In genomic region chr2:23563673-23564617, GRCh38 we compare ENCODE assay signal across 9 cellular contexts.
A peak's percentile ranks its signal among the peaks of the same experiment; 100 is the strongest.
DNase-seq lines count a peak whose midpoint lies in the region; ATAC-seq and TF ChIP-seq lines count a peak whose summit lies in the region.
"Had no signal": no experiment of that assay in that cellular context is flagged by ENCODE, and none has a peak within 500 bp of the region (broad histone marks: within the 10 kb centered on the region; RNA-seq: fewer than 3 reads in every experiment).

No MANE protein-coding gene starts in this region.

- TF ChIP-seq POLR2A in stomach (IDR thresholded peaks at IDR 0.05), result no peak

- H3K9me3 ChIP-seq in stomach, result no peaks in the 10 kb centered on the region

- H3K27me3 ChIP-seq in layer of hippocampus (ENCODE audit: control insufficient read depth, insufficient read depth, low read length), result no peaks in the 10 kb centered on the region
- no peaks in the 10 kb centered on the region for H3K27me3 ChIP-seq in stomach

- peaks cover 2% of the 10 kb centered on the region for H3K36me3 Mint-ChIP-seq in chondrocyte (ENCODE audit: low read depth)

- H3K27me3 Mint-ChIP-seq in chondrocyte (ENCODE audit: low read depth), result peaks cover 6% of the 10 kb centered on the region

- no peaks in the 10 kb centered on the region for H3K9me3 Mint-ChIP-seq in chondrocyte (ENCODE audit: low read depth)

- H3K4me3 Mint-ChIP-seq in chondrocyte (ENCODE audit: unreplicated experiment), result no peak overlapping the region

- peak; percentile 67 for DNase-seq in HPDE6-E6E7 (ENCODE audit: extremely low spot score)
- no peak for DNase-seq in chondrocyte (ENCODE audit: low spot score)
- no peak for DNase-seq in stomach
- DNase-seq in NCI-H2196 treated with DMSO at 0.1 percent for 48 hours (lab: John Stamatoyannopoulos, UW; ENCODE audit: unreplicated experiment), result no peak
- DNase-seq in stimulated activated naive CD4-positive, alpha-beta T cell treated with Interleukin-2 at 50 U/mL for 16 hours (lab: John Stamatoyannopoulos, UW), result no peak

- peak overlapping the region; percentile 84 for H3K27ac Mint-ChIP-seq in chondrocyte (ENCODE audit: unreplicated experiment)

- no peaks in the 10 kb centered on the region for H3K36me3 ChIP-seq in stomach

- H3K4me1 ChIP-seq in stomach, result peaks cover 13 to 53% (median 32%) of the 10 kb centered on the region in 4 donors

- no peak for ATAC-seq in HG03460 (IDR thresholded peaks at IDR 0.05; ENCODE audit: unreplicated experiment)
- ATAC-seq in GM19397 (IDR thresholded peaks at IDR 0.05; ENCODE audit: unreplicated experiment), result no peak

- WGBS in stomach, 5 donors, result 54 to 70% (median 63%) methylated on average over 13 to 23 of the region's 23 CpGs

- H3K4me1 Mint-ChIP-seq in chondrocyte (ENCODE audit: low read depth), result peaks cover 28% of the 10 kb centered on the region

- TF ChIP-seq CTCF in chondrocyte (IDR thresholded peaks at IDR 0.05) (peak; percentile 68), stomach (IDR thresholded peaks at IDR 0.05) (no peak)

- TF ChIP-seq EP300 in stomach (IDR thresholded peaks at IDR 0.05), result no peak

- H3K4me3 ChIP-seq in stomach, result no peak overlapping the region
- H3K4me3 ChIP-seq: PC-9 had no signal

- intact Hi-C loops in stomach (cut with DNase I; ENCODE audit: low total_unique reads), result no loop called here

- peak overlapping the region; percentile 39 for H3K27ac ChIP-seq in layer of hippocampus (ENCODE audit: low read depth, low read length)
- H3K27ac ChIP-seq in stomach, result peak overlapping the region in 4 of 5 donors; percentile 34 to 88 (median 70)
- H3K27ac ChIP-seq: PC-9 had no signal
